ENCODE assay signal across 8 cellular contexts in the genomic region with DNA sequence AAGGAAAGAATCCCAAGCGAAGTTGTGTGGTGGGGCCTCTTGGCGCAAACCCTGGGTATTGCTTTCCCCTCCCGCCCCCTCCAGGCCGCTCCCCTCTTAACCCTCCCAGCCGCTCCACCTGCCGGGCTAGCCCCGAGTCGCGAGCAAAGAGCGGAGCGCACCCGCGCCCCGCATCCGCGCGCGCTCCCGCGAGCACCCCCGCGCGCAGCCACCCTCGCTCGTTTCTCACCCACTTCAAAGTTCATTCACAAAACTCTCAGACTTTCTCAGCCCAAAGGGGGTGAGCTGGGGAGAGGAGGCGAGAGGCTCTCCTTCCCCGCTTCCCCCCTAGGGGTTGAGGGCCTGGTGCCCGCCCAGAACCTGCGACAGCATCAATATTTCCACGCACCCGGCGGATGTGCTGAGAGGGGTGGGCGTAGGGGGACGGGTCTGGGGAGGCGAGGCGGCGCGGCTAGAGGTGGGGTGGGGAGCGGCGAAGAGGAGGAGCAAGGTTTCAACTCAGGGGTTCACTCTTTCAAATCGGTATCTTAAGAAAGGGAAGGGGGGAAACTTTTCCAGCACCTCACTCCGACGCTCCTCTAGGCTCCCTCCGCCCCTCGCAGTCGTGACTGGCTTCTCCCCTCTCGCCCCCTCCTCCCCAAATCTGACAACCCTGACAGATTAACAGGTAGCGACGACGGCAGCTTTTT. TPM values are rescaled to one million over a fixed set of nuclear protein-coding genes. Genes with fewer than 3 reads are reported as not detected.
DNase-seq lines count a peak whose midpoint lies in the region; ATAC-seq and TF ChIP-seq lines count a peak whose summit lies in the region.

No MANE protein-coding gene starts in this region.

- H3K4me1 ChIP-seq in BE2C (no peaks in the 10 kb centered on the region), thoracic aorta (ENCODE audit: control insufficient read depth in 1 of 2, low read depth in 2 of 2) (peaks cover 0 to 4% of the 10 kb centered on the region in 2 donors)

- CTCF ChIA-PET in RWPE1 (lab: Yijun Ruan, JAX) = interaction anchor here (0.6 to 1.1 kb wide), 4 partner anchors 99 to 646 kb away, joined by 3 to 4 read pairs (median 3); no protein-coding TSS in a partner anchor

- H3K36me3 ChIP-seq in BE2C (peaks cover 3% of the 10 kb centered on the region; the same call in 1 of the 2 replicates), thoracic aorta (no peaks in the 10 kb centered on the region)

- H3K27ac ChIP-seq in RWPE1 = peak overlapping the region; percentile 91
- peak overlapping the region; percentile 93 to 94 for H3K27ac ChIP-seq in thoracic aorta

- H3K27me3 ChIP-seq in BE2C (no peaks in the 10 kb centered on the region), thoracic aorta (replicated peaks; ENCODE audit: insufficient read depth) (no peaks in the 10 kb centered on the region)

- ATAC-seq in omental fat pad (ENCODE audit: low FRiP score) = peak; percentile 52
- ATAC-seq in thoracic aorta (ENCODE audit: insufficient number of reproducible peaks, low FRiP score, low read depth) = no peak
- no peak for ATAC-seq in GM19463 (IDR thresholded peaks at IDR 0.05; ENCODE audit: unreplicated experiment)

- POLR2A ChIA-PET in RWPE1 (lab: Yijun Ruan, JAX; ENCODE audit: low non-redundant PET) = interaction anchor here (0.6 to 0.7 kb wide), 2 partner anchors 87 to 231 kb away, joined by 3 read pairs; no protein-coding TSS in a partner anchor

- DNase-seq in BE2C (peak; percentile 83), HuH-7.5 (ENCODE audit: low spot score) (peak; percentile 71), RWPE1 (ENCODE audit: low spot score) (peak; percentile 67), activated gamma-delta T cell treated with Interleukin-2 at 50 U/mL for 16 hours (peak; percentile 76), glomerular visceral epithelial cell (ENCODE audit: extremely low spot score) (peak; percentile 62), omental fat pad (ENCODE audit: low spot score) (no peak), thoracic aorta (ENCODE audit: low spot score) (no peak)

- TF ChIP-seq CTCF in BE2C (IDR thresholded peaks at IDR 0.05; ENCODE audit: low read depth, low read length) (peak; percentile 43), RWPE1 (conservative IDR thresholded peaks at IDR 0.05; ENCODE audit: low read depth) (no peak), omental fat pad (IDR thresholded peaks at IDR 0.05) (no peak), thoracic aorta (IDR thresholded peaks at IDR 0.05) (no peak)

- peak overlapping the region; percentile 98 for H3K4me3 ChIP-seq in BE2C (ENCODE audit: low read depth, low read length)
- H3K4me3 ChIP-seq in thoracic aorta = peak overlapping the region; percentile 89

- H3K9me3 ChIP-seq in BE2C = no peaks in the 10 kb centered on the region
- H3K9me3 ChIP-seq in thoracic aorta = no peaks in the 10 kb centered on the region

RNA-seq across cellular contexts. Expression of a gene that starts 1.8 kb away (rescaled TPM):
- 14.1 TPM for polyA plus RNA-seq in BE2C (2012; ENCODE audit: insufficient read depth, insufficient read length, low read depth)
- total RNA-seq in omental fat pad (10 to 100 TPM in 3 of 4 donors, 1 to 10 TPM in 1; 4.8 to 12.8 (median 11.7) TPM), thoracic aorta (10 to 100 TPM in 1 of 2 donors, 1 to 10 TPM in 1; 7.3 to 14.1 TPM)

Comparison
In these comparisons a context has a peak if more than half of its experiments do, and no peak if none do; other contexts are left out.
1. DNase-seq: peak in BE2C (single experiment), HuH-7.5 (single experiment), RWPE1 (single experiment), activated gamma-delta T cell treated with Interleukin-2 at 50 U/mL for 16 hours (single experiment) and glomerular visceral epithelial cell (single experiment); none in omental fat pad (single experiment) and thoracic aorta (single experiment).